Comparison of ENCODE assay signal across 1 cellular context in genomic region chr3:117887031-117887430, GRCh38.
TF ChIP-seq lines count a peak whose summit lies in the region.

No MANE protein-coding gene starts in this region.

TF ChIP-seq in H1, 55 proteins besides CTCF, POLR2A, EP300 and RAD21 (continued from another document):
- TF ChIP-seq CHD7 (IDR thresholded peaks at IDR 0.05; ENCODE audit: insufficient replicate concordance, low read length) (no peak), CBX5 (IDR thresholded peaks at IDR 0.05; ENCODE audit: low read depth, low read length) (no peak), YY1 (IDR thresholded peaks at IDR 0.05; ENCODE audit: low read depth, low read length) (no peak), BRCA1 (IDR thresholded peaks at IDR 0.05; ENCODE audit: low read depth, low read length) (no peak), USF2 (IDR thresholded peaks at IDR 0.05; ENCODE audit: low read length) (no peak), CEBPB (IDR thresholded peaks at IDR 0.05; ENCODE audit: low read depth, low read length) (no peak), SIRT6 (IDR thresholded peaks at IDR 0.05; ENCODE audit: low read length) (no peak), KDM1A (IDR thresholded peaks at IDR 0.05; ENCODE audit: borderline replicate concordance, low read length) (no peak), TEAD4 (IDR thresholded peaks at IDR 0.05; ENCODE audit: low read depth, low read length) (no peak), CHD2 (IDR thresholded peaks at IDR 0.05; ENCODE audit: low read length) (no peak), TCF12 (IDR thresholded peaks at IDR 0.05; ENCODE audit: low read depth, low read length) (no peak)
